24 cellular contexts compared by ENCODE assay signal in the genomic region with DNA sequence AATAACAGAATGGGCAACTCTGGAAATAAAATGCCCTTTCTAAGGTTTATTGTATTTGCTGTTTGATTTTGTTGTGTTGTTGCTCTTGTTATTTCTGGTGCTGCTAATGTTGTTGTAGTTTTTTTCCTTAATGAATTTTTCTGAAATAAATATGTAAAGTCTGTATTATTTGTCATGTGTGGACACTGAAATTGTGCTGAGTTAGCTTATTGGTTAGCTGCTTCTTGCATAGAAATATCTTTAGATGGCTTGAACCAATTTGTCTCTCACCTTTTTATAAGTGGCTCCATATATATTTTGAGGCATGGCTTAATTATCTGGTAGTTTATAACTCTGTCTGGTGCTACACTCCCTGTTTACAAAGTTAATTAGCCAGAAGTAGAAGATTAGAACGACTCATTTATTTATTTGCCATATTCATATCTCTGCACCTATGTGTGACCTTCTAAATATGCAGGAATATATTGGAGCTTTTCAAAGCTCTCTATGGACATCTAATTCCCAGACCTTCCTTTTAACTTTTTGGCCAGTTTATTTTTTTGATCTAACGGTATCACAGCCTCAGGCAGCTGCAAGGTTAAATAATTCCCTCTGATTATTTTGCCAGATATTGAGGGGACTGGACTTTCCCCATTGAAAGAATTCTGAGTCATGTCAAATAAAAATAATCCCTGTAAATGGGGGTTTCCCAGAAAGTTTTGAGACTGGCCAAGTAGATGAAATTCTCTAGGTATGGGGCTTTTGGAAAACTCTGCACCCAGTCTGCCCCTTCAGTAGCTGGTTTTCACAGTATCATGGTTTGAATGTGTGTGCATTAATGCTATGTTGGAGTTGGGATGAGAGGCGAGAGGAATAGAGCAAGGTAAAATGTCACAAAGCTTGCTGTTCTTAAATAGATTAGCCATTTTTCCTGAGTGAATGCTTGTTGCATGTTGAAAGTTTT.
"Had no signal": no experiment of that assay in that cellular context is flagged by ENCODE, and none has a peak within 500 bp of the region (broad histone marks: within the 10 kb centered on the region; RNA-seq: fewer than 3 reads in every experiment).

No MANE protein-coding gene starts in this region.

- H3K36me3 ChIP-seq: adrenal gland, esophagus squamous epithelium, heart right ventricle, lower lobe of right lung, prostate gland, sigmoid colon, spleen, stomach, upper lobe of left lung had no signal

- H3K27me3 Mint-ChIP-seq: activated CD8-positive, alpha-beta T cell treated with anti-CD3 and anti-CD28 coated beads for 36 hours; activated naive CD4-positive, alpha-beta T cell treated with anti-CD3 and anti-CD28 coated beads, Interleukin-2, amount 50 U/mL, for 24 hours; central memory CD8-positive, alpha-beta T cell; T-helper 17 cell had no signal

- ATAC-seq: activated CD8-positive, alpha-beta T cell treated with anti-CD3 and anti-CD28 coated beads for 36 hours; activated T-cell treated with anti-CD3 and anti-CD28 coated beads, Interleukin-2, amount 50 U/mL, for 4 hours; heart right ventricle; left colon; lower lobe of right lung; T-helper 17 cell; WTC11 had no signal

- H3K36me3 Mint-ChIP-seq: activated naive CD4-positive, alpha-beta T cell treated with anti-CD3 and anti-CD28 coated beads, Interleukin-2, amount 50 U/mL, for 24 hours; mesothelial cell of epicardium; WTC11 had no signal

- H3K4me1 Mint-ChIP-seq: activated naive CD4-positive, alpha-beta T cell treated with anti-CD3 and anti-CD28 coated beads, Interleukin-2, amount 50 U/mL, for 24 hours; central memory CD8-positive, alpha-beta T cell; mesothelial cell of epicardium; T-helper 17 cell; WTC11 had no signal

- H3K4me1 ChIP-seq: adrenal gland, esophagus squamous epithelium, heart right ventricle, lower lobe of right lung, prostate gland, sigmoid colon, spleen, stomach, testis, upper lobe of left lung had no signal

- H3K9me3 Mint-ChIP-seq: activated CD8-positive, alpha-beta T cell treated with anti-CD3 and anti-CD28 coated beads for 36 hours; WTC11 had no signal

- H3K27ac Mint-ChIP-seq: activated CD8-positive, alpha-beta T cell treated with anti-CD3 and anti-CD28 coated beads for 36 hours; activated naive CD4-positive, alpha-beta T cell treated with anti-CD3 and anti-CD28 coated beads, Interleukin-2, amount 50 U/mL, for 24 hours; mesothelial cell of epicardium; T-helper 17 cell; WTC11 had no signal

- H3K27ac ChIP-seq: adrenal gland, esophagus squamous epithelium, heart right ventricle, lower lobe of right lung, prostate gland, sigmoid colon, spleen, stomach, testis, upper lobe of left lung had no signal

- H3K4me3 ChIP-seq: adrenal gland, esophagus squamous epithelium, heart right ventricle, lower lobe of right lung, prostate gland, sigmoid colon, spleen, stomach, testis, upper lobe of left lung had no signal

- H3K27me3 ChIP-seq: adrenal gland, esophagus squamous epithelium, heart right ventricle, sigmoid colon, spleen, stomach, testis, upper lobe of left lung had no signal

- DNase-seq: activated CD4-positive, alpha-beta T cell treated with anti-CD3 and anti-CD28 coated beads for 48 hours; activated CD8-positive, alpha-beta T cell treated with anti-CD3 and anti-CD28 coated beads for 36 hours; activated effector memory CD4-positive, alpha-beta T cell treated with Interleukin-2 at 50 U/mL for 16 hours; activated T-cell treated with anti-CD3 and anti-CD28 coated beads, Interleukin-2, amount 50 U/mL, for 4 hours; adrenal gland; cortex of kidney; effector CD4-positive, alpha-beta T cell; esophagus squamous epithelium; foreskin melanocyte; heart right ventricle; left colon; lower lobe of right lung; sigmoid colon; spleen; stimulated activated CD4-positive, alpha-beta T cell treated with anti-CD3 and anti-CD28 coated beads, Interleukin-1b, Interleukin-23, amount 100 ng/mL, for 48 hours; stomach; T-helper 17 cell; testis; upper lobe of left lung had no signal

- H3K9me3 ChIP-seq: adrenal gland, esophagus squamous epithelium, prostate gland, testis, upper lobe of left lung had no signal

- H3K4me3 Mint-ChIP-seq: activated CD8-positive, alpha-beta T cell treated with anti-CD3 and anti-CD28 coated beads for 36 hours; activated naive CD4-positive, alpha-beta T cell treated with anti-CD3 and anti-CD28 coated beads, Interleukin-2, amount 50 U/mL, for 24 hours; activated T-cell treated with anti-CD3 and anti-CD28 coated beads, Interleukin-2, amount 50 U/mL, for 4 hours; central memory CD8-positive, alpha-beta T cell; mesothelial cell of epicardium; T-helper 17 cell; WTC11 had no signal
